ENCODE assay signal across 20 cellular contexts in genomic region chr20:43824279-43824678, GRCh38.
"Had no signal": no experiment of that assay in that cellular context is flagged by ENCODE, and none has a peak within 500 bp of the region (broad histone marks: within the 10 kb centered on the region; RNA-seq: fewer than 3 reads in every experiment).

No MANE protein-coding gene starts in this region.

- FAIRE-seq: kidney, urothelium cell line had no signal

- DNase-seq: effector memory CD4-positive, alpha-beta T cell; esophagus squamous epithelium; immature natural killer cell; kidney; left colon; left ventricle myocardium superior; stimulated activated CD4-positive, alpha-beta T cell treated with anti-CD3 and anti-CD28 coated beads, Interleukin-2, amount 100 ng/mL, for 24 hours; stimulated activated CD4-positive, alpha-beta T cell treated with anti-CD3 and anti-CD28 coated beads, Interleukin-4, amount 100 ng/mL, for 4 hours; stimulated activated naive B cell treated with anti-CD40 and anti-IgM and Interleukin-4, amounts not matched to agents 10 μg/mL and 1 μg/mL and 100 μg/mL, for 72 hours; stomach; transverse colon had no signal

- H3K4me3 ChIP-seq: esophagus squamous epithelium, gastroesophageal sphincter, lung, prostate gland, right lobe of liver, stomach, thoracic aorta, transverse colon had no signal

- H3K27ac ChIP-seq: epithelial cell of prostate, esophagus squamous epithelium, gastroesophageal sphincter, parathyroid adenoma, prostate gland, right lobe of liver, stomach, thoracic aorta, transverse colon had no signal

- H3K36me3 ChIP-seq: esophagus squamous epithelium, gastroesophageal sphincter, prostate gland, right lobe of liver, stomach, thoracic aorta, transverse colon had no signal

- H2AFZ ChIP-seq: parathyroid adenoma had no signal

- H3K79me2 ChIP-seq: parathyroid adenoma had no signal

- H3K9me3 ChIP-seq: esophagus squamous epithelium, gastroesophageal sphincter, prostate gland, right lobe of liver, stomach, thoracic aorta, transverse colon had no signal

- H3K9ac ChIP-seq: parathyroid adenoma had no signal

- H3K4me1 ChIP-seq: esophagus squamous epithelium, gastroesophageal sphincter, parathyroid adenoma, prostate gland, right lobe of liver, stomach, transverse colon had no signal

- ATAC-seq: gastroesophageal sphincter; left colon; natural killer cell treated with Interleukin-12 subunit alpha and Interleukin-12 subunit beta and Interleukin-15 and Interleukin-18, amount 100 ng/mL, for 72 hours had no signal

- H3K27me3 ChIP-seq: gastroesophageal sphincter, right lobe of liver, transverse colon had no signal
